ENCODE assay signal across 20 cellular contexts in the genomic region with DNA sequence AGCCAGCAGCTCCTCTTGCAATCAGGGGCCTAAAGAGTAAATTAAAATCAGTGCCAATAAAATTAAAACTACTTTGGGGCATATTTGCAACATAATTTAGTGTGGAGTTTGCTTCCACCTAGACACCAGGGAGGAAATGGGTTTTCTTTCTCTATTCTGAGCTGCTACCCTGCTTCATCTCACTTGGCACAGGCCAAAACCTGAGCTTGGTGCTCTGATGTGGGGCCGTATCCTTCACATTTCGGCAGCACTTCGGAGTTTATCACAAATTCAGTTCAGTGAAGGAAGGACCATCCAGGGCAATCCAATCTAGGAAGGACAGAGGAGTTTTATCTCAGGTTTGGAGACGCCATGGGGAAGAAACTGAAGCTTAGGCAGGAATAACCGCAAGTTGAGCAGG.
DNase-seq lines count a peak whose midpoint lies in the region; ATAC-seq and TF ChIP-seq lines count a peak whose summit lies in the region.
"Had no signal": no experiment of that assay in that cellular context is flagged by ENCODE, and none has a peak within 500 bp of the region (broad histone marks: within the 10 kb centered on the region; RNA-seq: fewer than 3 reads in every experiment).

No MANE protein-coding gene starts in this region.

- no peak overlapping the region for H3K4ac ChIP-seq in neuronal stem cell (ENCODE audit: low read length)

- H3K14ac ChIP-seq in neuronal stem cell (ENCODE audit: low read length) = no peak overlapping the region

- H3K18ac ChIP-seq in neuronal stem cell (ENCODE audit: low read length) = peak overlapping the region; percentile 45

- no peak overlapping the region for H2AK5ac ChIP-seq in neuronal stem cell (ENCODE audit: low read depth, low read length)

- no peak overlapping the region for H4K8ac ChIP-seq in neuronal stem cell (ENCODE audit: low read depth, low read length)

- peak overlapping the region; percentile 33; the same call in 1 of the 2 replicates for H3K27ac ChIP-seq in GM23338 (ENCODE audit: low read depth)
- peak overlapping the region; percentile 47 for H3K27ac ChIP-seq in HUES64 (ENCODE audit: low read depth, low read length)
- no peak overlapping the region for H3K27ac ChIP-seq in endodermal cell (ENCODE audit: low read depth, low read length)
- peak overlapping the region; percentile 88 for H3K27ac ChIP-seq in neuronal stem cell (replicated peaks; ENCODE audit: low read length)
- H3K27ac ChIP-seq: A549, GM23248, RWPE1 had no signal

- WGBS in HUES64 = 86% methylated on average over 5 of the region's 5 CpGs
- WGBS in endodermal cell (ENCODE audit: insufficient coverage in 1 of 2, insufficient read length in 1 of 2), 2 experiments = 88 to 90% methylated on average over 5 of the region's 5 CpGs
- WGBS in neuronal stem cell (ENCODE audit: extremely low coverage in 2 of 2, insufficient read length in 2 of 2, insufficient replicate concordance in 1 of 2), 2 donors = no CpG with 5 or more reads among the region's 5 CpGs

- no peaks in the 10 kb centered on the region for H3K9me2 ChIP-seq in GM23338 (ENCODE audit: insufficient read depth)

- ATAC-seq in GM23338 (peak; percentile 60), GM21390 (IDR thresholded peaks at IDR 0.05; ENCODE audit: unreplicated experiment) (no peak)
- ATAC-seq: A549 had no signal

- H3K4me1 Mint-ChIP-seq in GM23338 = peaks cover 17% of the 10 kb centered on the region
- peaks cover 17% of the 10 kb centered on the region for H3K4me1 Mint-ChIP-seq in endodermal cell
- H3K4me1 Mint-ChIP-seq: CD4-positive, alpha-beta memory T cell had no signal

- H3K27me3 Mint-ChIP-seq in GM23338 (ENCODE audit: insufficient read depth, low read depth, poor library complexity) (peaks cover 2% of the 10 kb centered on the region), endodermal cell (ENCODE audit: insufficient read depth) (no peaks in the 10 kb centered on the region)
- H3K27me3 Mint-ChIP-seq: CD4-positive, alpha-beta memory T cell had no signal

- no peaks in the 10 kb centered on the region for H3K27me3 ChIP-seq in GM23338 (ENCODE audit: insufficient read depth)
- no peaks in the 10 kb centered on the region for H3K27me3 ChIP-seq in HUES64 (ENCODE audit: insufficient read depth, low read length)
- no peaks in the 10 kb centered on the region for H3K27me3 ChIP-seq in endodermal cell (ENCODE audit: control insufficient read depth, insufficient read depth, low read length, poor library complexity, severe bottlenecking)
- H3K27me3 ChIP-seq in neuronal stem cell (ENCODE audit: control insufficient read depth in 3 of 3, insufficient read depth in 3 of 3, low read depth in 1 of 3, low read length in 3 of 3) = no peaks in the 10 kb centered on the region

- peak overlapping the region; percentile 50 for H3K27ac Mint-ChIP-seq in GM23338
- H3K27ac Mint-ChIP-seq in endodermal cell = peak overlapping the region; percentile 42
- H3K27ac Mint-ChIP-seq: CD4-positive, alpha-beta memory T cell had no signal

- peak overlapping the region; percentile 25; the same call in 1 of the 2 replicates for H3K9ac ChIP-seq in HUES64 (ENCODE audit: low read depth, low read length)
- no peak overlapping the region for H3K9ac ChIP-seq in endodermal cell (ENCODE audit: extremely low read depth, low read length, poor library complexity, severe bottlenecking)
- no peak overlapping the region for H3K9ac ChIP-seq in neuronal stem cell (ENCODE audit: low read depth, low read length, poor library complexity)
- H3K9ac ChIP-seq: GM23248 had no signal

- peaks cover 14% of the 10 kb centered on the region for H3K4me1 ChIP-seq in GM23338 (ENCODE audit: insufficient read depth)
- peaks cover 18% of the 10 kb centered on the region for H3K4me1 ChIP-seq in HUES64 (ENCODE audit: insufficient read depth, low read length)
- H3K4me1 ChIP-seq in endodermal cell (ENCODE audit: control insufficient read depth, insufficient read depth, low read length) = peaks cover 3% of the 10 kb centered on the region
- peaks cover 0 to 16% of the 10 kb centered on the region in 2 donors for H3K4me1 ChIP-seq in neuronal stem cell (ENCODE audit: control insufficient read depth in 2 of 2, insufficient read depth in 1 of 2, low read depth in 1 of 2, low read length in 2 of 2)
- H3K4me1 ChIP-seq: A549 had no signal

- peak overlapping the region; percentile 12 for H2BK15ac ChIP-seq in neuronal stem cell (ENCODE audit: low read length)

- H3K79me2 ChIP-seq in GM23338 (replicated peaks; ENCODE audit: insufficient read depth) = no peaks in the 10 kb centered on the region

- no peaks in the 10 kb centered on the region for H3K79me1 ChIP-seq in neuronal stem cell (ENCODE audit: low read depth, low read length)

- no peaks in the 10 kb centered on the region for H3F3A ChIP-seq in GM23338 (replicated peaks; ENCODE audit: low read depth)

- H3K4me2 ChIP-seq in GM23338 (peak overlapping the region; percentile 30), neuronal stem cell (ENCODE audit: insufficient read depth, low read length, poor library complexity, severe bottlenecking) (no peak overlapping the region)
- H3K4me2 ChIP-seq: A549 had no signal

- TF ChIP-seq CTCF in GM23338 (conservative IDR thresholded peaks at IDR 0.05; ENCODE audit: low read depth in 2 of 2) (no peak), endodermal cell (conservative IDR thresholded peaks at IDR 0.05) (no peak)

- no peak overlapping the region for H2BK12ac ChIP-seq in neuronal stem cell (ENCODE audit: low read length)

- peak overlapping the region; percentile 17 for H2BK5ac ChIP-seq in neuronal stem cell (ENCODE audit: low read length)

- no peak overlapping the region for H3K4me3 ChIP-seq in GM23338
- H3K4me3 ChIP-seq in HUES64 (ENCODE audit: low read length) = no peak overlapping the region
- H3K4me3 ChIP-seq in endodermal cell (ENCODE audit: low read length) = no peak overlapping the region
- no peak overlapping the region for H3K4me3 ChIP-seq in neuronal stem cell (ENCODE audit: low read length in 2 of 2)
- H3K4me3 ChIP-seq: A549, GM23248 had no signal

- H3K36me3 Mint-ChIP-seq in GM23338 (ENCODE audit: low read depth) (no peaks in the 10 kb centered on the region), endodermal cell (ENCODE audit: low read depth) (no peaks in the 10 kb centered on the region)
- H3K36me3 Mint-ChIP-seq: CD4-positive, alpha-beta memory T cell had no signal

- no peak overlapping the region for H2BK120ac ChIP-seq in neuronal stem cell (ENCODE audit: low read depth, low read length)

- no peak overlapping the region for H4K91ac ChIP-seq in neuronal stem cell (ENCODE audit: low read depth, low read length, poor library complexity)

- H3K23ac ChIP-seq in neuronal stem cell (ENCODE audit: low read depth, low read length, poor library complexity) = no peak overlapping the region

- H4K20me1 ChIP-seq in GM23338 (replicated peaks; ENCODE audit: insufficient read depth) = no peaks in the 10 kb centered on the region

- no peaks in the 10 kb centered on the region for H3K36me3 ChIP-seq in GM23338 (ENCODE audit: insufficient read depth)
- no peaks in the 10 kb centered on the region for H3K36me3 ChIP-seq in HUES64 (ENCODE audit: insufficient read depth, low read length)
- H3K36me3 ChIP-seq in endodermal cell (ENCODE audit: control insufficient read depth, insufficient read depth, low read length) = no peaks in the 10 kb centered on the region
- H3K36me3 ChIP-seq in neuronal stem cell (replicated peaks in 1 of 2; ENCODE audit: control insufficient read depth in 2 of 2, insufficient read depth in 2 of 2, low read length in 2 of 2) = no peaks in the 10 kb centered on the region

- H3K9me3 ChIP-seq in HUES64 (ENCODE audit: insufficient read depth, low read depth, low read length) (no peaks in the 10 kb centered on the region), endodermal cell (ENCODE audit: control insufficient read depth, low read length) (no peaks in the 10 kb centered on the region), neuronal stem cell (replicated peaks in 1 of 2; ENCODE audit: control insufficient read depth in 2 of 2, insufficient read depth in 1 of 2, low read depth in 1 of 2, low read length in 2 of 2) (no peaks in the 10 kb centered on the region)
- H3K9me3 ChIP-seq: A549 had no signal

- no peaks in the 10 kb centered on the region for H3K9me3 Mint-ChIP-seq in GM23338
- H3K9me3 Mint-ChIP-seq in endodermal cell = no peaks in the 10 kb centered on the region
- H3K9me3 Mint-ChIP-seq: CD4-positive, alpha-beta memory T cell had no signal

- H3K4me3 Mint-ChIP-seq in GM23338 (no peak overlapping the region), endodermal cell (no peak overlapping the region)
- H3K4me3 Mint-ChIP-seq: CD4-positive, alpha-beta memory T cell had no signal

- DNase-seq in GM23338 (ENCODE audit: low spot score) (no peak), endodermal cell (no peak), neuronal stem cell (ENCODE audit: low spot score) (no peak), iPS-NIHi7 (ENCODE audit: extremely low spot score) (no peak)
- no peak for DNase-seq in activated CD4-positive, alpha-beta T cell treated with anti-CD3 and anti-CD28 coated beads, Interleukin-2, amount 50 U/mL, for 4 hours
- DNase-seq: C1 segment of cervical spinal cord; CD4-positive, alpha-beta memory T cell; COR-L47; DMS53; HCEC 1CT; NCI-H1105; NCI-H2029; NCI-H446 treated with DMSO at 0.1 percent for 48 hours; NCI-H526; SHP77 had no signal

- peak overlapping the region; percentile 98 for H2AFZ ChIP-seq in GM23338
- H2AFZ ChIP-seq in neuronal stem cell (ENCODE audit: low read length) = peak overlapping the region; percentile 20
- H2AFZ ChIP-seq: GM23248 had no signal

TF ChIP-seq in GM23338, 12 proteins besides CTCF, POLR2A, EP300 and RAD21:
- TF ChIP-seq EZH2phosphoT487 (IDR thresholded peaks at IDR 0.05; ENCODE audit: unreplicated experiment) = no peak
